ENCODE assay signal across 30 cellular contexts in genomic region chr1:197063212-197063611, GRCh38. TPM values are rescaled to one million over a fixed set of nuclear protein-coding genes. Genes with fewer than 3 reads are reported as not detected.
DNase-seq lines count a peak whose midpoint lies in the region; ATAC-seq and TF ChIP-seq lines count a peak whose summit lies in the region.
"Had no signal": no experiment of that assay in that cellular context is flagged by ENCODE, and none has a peak within 500 bp of the region (broad histone marks: within the 10 kb centered on the region; RNA-seq: fewer than 3 reads in every experiment).

No MANE protein-coding gene starts in this region.

- DNase-seq in endodermal cell (no peak), NCI-H1417 (lab: John Stamatoyannopoulos, UW) (no peak), DMS153 (lab: John Stamatoyannopoulos, UW) (no peak), SW480 (ENCODE audit: low spot score) (no peak), AG08396 (ENCODE audit: low spot score) (no peak)
- DNase-seq: ACHN; activated CD4-positive, alpha-beta T cell treated with anti-CD3 and anti-CD28 coated beads, Interleukin-2, amount 10 ng/mL, durations not matched to agents 24 days and 14 days; activated CD8-positive, alpha-beta memory T cell treated with anti-CD3 and anti-CD28 coated beads, Interleukin-2, amount 50 U/mL, for 4 hours; activated gamma-delta T cell; amniotic stem cell; CD4-positive, alpha-beta T cell; DMS79; dorsolateral prefrontal cortex; esophagus squamous epithelium; IMR-90; MG63; NCI-H187 treated with DMSO at 0.1 percent for 48 hours; NK-92 treated with Interleukin-12 subunit alpha and Interleukin-12 subunit beta, amount 100 ng/mL, for 24 hours; nucleus accumbens; right cardiac atrium; stimulated activated CD4-positive, alpha-beta T cell treated with anti-CD3 and anti-CD28 coated beads, Interleukin-15, amount 100 ng/mL, for 24 hours had no signal

- no peaks in the 10 kb centered on the region for H3K36me3 ChIP-seq in endodermal cell (ENCODE audit: control insufficient read depth, insufficient read depth, low read length)
- H3K36me3 ChIP-seq: esophagus squamous epithelium, HAP-1, MG63, tibial nerve had no signal

- H3K9me3 ChIP-seq in endodermal cell (ENCODE audit: control insufficient read depth, low read length), result no peaks in the 10 kb centered on the region
- H3K9me3 ChIP-seq: esophagus squamous epithelium, HAP-1, MG63, tibial nerve had no signal

- H3K9ac ChIP-seq in endodermal cell (ENCODE audit: extremely low read depth, low read length, poor library complexity, severe bottlenecking), result no peak overlapping the region

- H3K9me3 Mint-ChIP-seq in endodermal cell, result no peaks in the 10 kb centered on the region
- H3K9me3 Mint-ChIP-seq: activated CD4-positive, alpha-beta T cell treated with anti-CD3 and anti-CD28 coated beads, Interleukin-2, amount 10 ng/mL, durations not matched to agents 24 days and 14 days; CD4-positive, alpha-beta T cell; stimulated activated effector memory CD8-positive, alpha-beta T cell treated with anti-CD3 and anti-CD28 coated beads, Interleukin-12 subunit alpha, Interleukin-12 subunit beta, amount 100 ng/mL, for 72 hours had no signal

- 90 to 100% methylated on average over 1 to 2 of the region's 2 CpGs for WGBS in endodermal cell (ENCODE audit: insufficient coverage in 1 of 2, insufficient read length in 1 of 2), 2 experiments

- TF ChIP-seq CTCF in endodermal cell (conservative IDR thresholded peaks at IDR 0.05), result peak; percentile 37

- H3K27me3 Mint-ChIP-seq in endodermal cell (ENCODE audit: insufficient read depth), result no peaks in the 10 kb centered on the region
- H3K27me3 Mint-ChIP-seq: CD4-positive, alpha-beta T cell had no signal

- no peaks in the 10 kb centered on the region for H3K36me3 Mint-ChIP-seq in endodermal cell (ENCODE audit: low read depth)
- H3K36me3 Mint-ChIP-seq: stimulated activated effector memory CD8-positive, alpha-beta T cell treated with anti-CD3 and anti-CD28 coated beads, Interleukin-12 subunit alpha, Interleukin-12 subunit beta, amount 100 ng/mL, for 72 hours had no signal

- no peak overlapping the region for H3K4me3 ChIP-seq in endodermal cell (ENCODE audit: low read length)
- H3K4me3 ChIP-seq: dorsolateral prefrontal cortex, esophagus squamous epithelium, HAP-1, MG63, tibial nerve had no signal

- no peak overlapping the region for H3K27ac Mint-ChIP-seq in endodermal cell
- H3K27ac Mint-ChIP-seq: activated CD4-positive, alpha-beta T cell treated with anti-CD3 and anti-CD28 coated beads, Interleukin-2, amount 10 ng/mL, durations not matched to agents 24 days and 14 days; CD4-positive, alpha-beta T cell; stimulated activated effector memory CD8-positive, alpha-beta T cell treated with anti-CD3 and anti-CD28 coated beads, Interleukin-12 subunit alpha, Interleukin-12 subunit beta, amount 100 ng/mL, for 72 hours had no signal

- no peaks in the 10 kb centered on the region for H3K4me1 Mint-ChIP-seq in endodermal cell
- H3K4me1 Mint-ChIP-seq: activated CD4-positive, alpha-beta T cell treated with anti-CD3 and anti-CD28 coated beads, Interleukin-2, amount 10 ng/mL, durations not matched to agents 24 days and 14 days; stimulated activated effector memory CD8-positive, alpha-beta T cell treated with anti-CD3 and anti-CD28 coated beads, Interleukin-12 subunit alpha, Interleukin-12 subunit beta, amount 100 ng/mL, for 72 hours had no signal

- no peak overlapping the region for H3K4me3 Mint-ChIP-seq in endodermal cell
- H3K4me3 Mint-ChIP-seq: activated CD4-positive, alpha-beta T cell treated with anti-CD3 and anti-CD28 coated beads, Interleukin-2, amount 10 ng/mL, durations not matched to agents 24 days and 14 days; CD4-positive, alpha-beta T cell; stimulated activated effector memory CD8-positive, alpha-beta T cell treated with anti-CD3 and anti-CD28 coated beads, Interleukin-12 subunit alpha, Interleukin-12 subunit beta, amount 100 ng/mL, for 72 hours had no signal

- peak; percentile 29 for ATAC-seq in GM18867 (IDR thresholded peaks at IDR 0.05; ENCODE audit: unreplicated experiment)
- peak; percentile 23 for ATAC-seq in GM21529 (IDR thresholded peaks at IDR 0.05; ENCODE audit: unreplicated experiment)
- peak; percentile 29 for ATAC-seq in HG03045 (IDR thresholded peaks at IDR 0.05; ENCODE audit: unreplicated experiment)
- ATAC-seq: right cardiac atrium; stimulated activated effector memory CD8-positive, alpha-beta T cell treated with anti-CD3 and anti-CD28 coated beads, Interleukin-12 subunit alpha, Interleukin-12 subunit beta, amount 100 ng/mL, for 72 hours had no signal

- H3K4me1 ChIP-seq in endodermal cell (ENCODE audit: control insufficient read depth, insufficient read depth, low read length), result no peaks in the 10 kb centered on the region
- H3K4me1 ChIP-seq: esophagus squamous epithelium, HAP-1, tibial nerve had no signal

- no peaks in the 10 kb centered on the region for H3K27me3 ChIP-seq in endodermal cell (ENCODE audit: control insufficient read depth, insufficient read depth, low read length, poor library complexity, severe bottlenecking)
- H3K27me3 ChIP-seq: esophagus squamous epithelium, MG63, tibial nerve had no signal

- H3K27ac ChIP-seq in endodermal cell (ENCODE audit: low read depth, low read length), result no peak overlapping the region
- H3K27ac ChIP-seq: dorsolateral prefrontal cortex, esophagus squamous epithelium, RWPE1, tibial nerve had no signal

RNA-seq across cellular contexts. Expression of gene F13B, which starts 3.8 kb away (rescaled TPM):
- not detected for total RNA-seq in endodermal cell
- not detected for polyA plus RNA-seq in endodermal cell (2013, experiment 1 of 2)
- not detected for polyA plus RNA-seq in endodermal cell (2013, experiment 2 of 2)
- total RNA-seq: activated CD4-positive, alpha-beta T cell treated with anti-CD3 and anti-CD28 coated beads, Interleukin-2, amount 10 ng/mL, durations not matched to agents 24 days and 14 days; cardiac septum; CD4-positive, alpha-beta T cell; dorsolateral prefrontal cortex; esophagus squamous epithelium; IMR-90; lower leg skin; right cardiac atrium; tibial nerve had no signal
- polyA plus RNA-seq: IMR-90, right cardiac atrium had no signal
